16 cellular contexts compared by ENCODE assay signal in the genomic region with DNA sequence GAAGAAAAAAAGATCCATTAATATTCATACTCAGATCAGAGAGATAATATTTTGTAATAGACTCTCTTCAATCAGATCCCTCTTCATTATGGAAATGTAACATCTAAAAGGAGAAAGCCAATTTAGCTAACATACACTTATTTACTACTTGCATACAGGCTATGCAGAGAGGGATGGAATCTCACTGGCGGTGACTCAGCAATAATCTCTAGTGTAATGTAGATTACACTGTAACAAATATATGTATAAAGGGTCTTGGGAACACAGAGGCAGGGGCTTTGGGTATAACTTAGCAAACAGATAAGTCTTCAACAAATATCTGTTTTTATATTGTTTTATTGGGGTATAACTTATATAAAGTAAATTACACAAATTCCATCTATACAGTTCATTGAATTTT.
DNase-seq lines count a peak whose midpoint lies in the region; ATAC-seq and TF ChIP-seq lines count a peak whose summit lies in the region.
"Had no signal": no experiment of that assay in that cellular context is flagged by ENCODE, and none has a peak within 500 bp of the region (broad histone marks: within the 10 kb centered on the region; RNA-seq: fewer than 3 reads in every experiment).

No MANE protein-coding gene starts in this region.

- CTCF ChIA-PET in Caco-2 (lab: Charles Lee): interaction anchor here (0.6 kb wide), 1 partner anchor 729 kb away, joined by 5 read pairs; no protein-coding TSS in a partner anchor

- peaks cover 9% of the 10 kb centered on the region for H3K9me3 Mint-ChIP-seq in Caco-2 (ENCODE audit: unreplicated experiment)

- H3K9ac ChIP-seq in HUES6 (ENCODE audit: low read length): no peak overlapping the region
- H3K9ac ChIP-seq in iPS-20b (ENCODE audit: low read depth, low read length): peak overlapping the region; percentile 47; the same call in 1 of the 2 replicates

- POLR2A ChIA-PET in Caco-2 (lab: Charles Lee): no interaction called here

- H3K27ac ChIP-seq in HUES6 (ENCODE audit: low read depth, low read length) (peak overlapping the region; percentile 79), iPS-20b (ENCODE audit: low read length) (peak overlapping the region; percentile 36)
- H3K27ac ChIP-seq: thoracic aorta had no signal

- no peak for TF ChIP-seq CTCF in Caco-2 (IDR thresholded peaks at IDR 0.05; ENCODE audit: insufficient read depth in 1 of 2, low read depth in 1 of 2, low read length in 1 of 2, severe bottlenecking in 1 of 2, unreplicated experiment in 1 of 2)

- ATAC-seq in HG03135 (IDR thresholded peaks at IDR 0.05; ENCODE audit: unreplicated experiment) (no peak), HG02642 (IDR thresholded peaks at IDR 0.05; ENCODE audit: poor library complexity, unreplicated experiment) (no peak), GM18505 (IDR thresholded peaks at IDR 0.05; ENCODE audit: unreplicated experiment) (no peak)

- H3K27ac Mint-ChIP-seq in Caco-2 (ENCODE audit: unreplicated experiment): peak overlapping the region; percentile 13

- intact Hi-C loops in Caco-2 (cut with micrococcal nuclease; ENCODE audit: unreplicated experiment): no loop called here

- H3K4me3 Mint-ChIP-seq in Caco-2 (ENCODE audit: unreplicated experiment): no peak overlapping the region

- BruUV-seq in Caco-2 (replicated peaks; lab: Mats Ljungman, UMichigan): no TSS peak

- H3K4me1 ChIP-seq in Caco-2 (peaks cover 13% of the 10 kb centered on the region), HUES6 (ENCODE audit: control insufficient read depth, insufficient read depth, low read length) (peaks cover 19% of the 10 kb centered on the region), iPS-20b (ENCODE audit: insufficient read depth, low read length) (peaks cover 13% of the 10 kb centered on the region)
- H3K4me1 ChIP-seq: BE2C had no signal

- no peaks in the 10 kb centered on the region for H3K36me3 ChIP-seq in Caco-2 (ENCODE audit: control insufficient read depth, insufficient read depth, low read length)
- H3K36me3 ChIP-seq in HUES6 (ENCODE audit: control insufficient read depth, insufficient read depth, low read length): peaks cover 46% of the 10 kb centered on the region
- peaks cover 62% of the 10 kb centered on the region for H3K36me3 ChIP-seq in iPS-20b (ENCODE audit: insufficient read depth, low read depth, low read length)
- H3K36me3 ChIP-seq: BE2C, thoracic aorta had no signal

- no peaks in the 10 kb centered on the region for H3K27me3 Mint-ChIP-seq in Caco-2 (ENCODE audit: insufficient read depth, unreplicated experiment)

- H3K4me3 ChIP-seq in Caco-2 (ENCODE audit: low read depth, low read length) (no peak overlapping the region), HUES6 (ENCODE audit: low read depth, low read length) (no peak overlapping the region), iPS-20b (ENCODE audit: low read length) (peak overlapping the region; percentile 8; the same call in 1 of the 2 replicates)
- H3K4me3 ChIP-seq: thoracic aorta had no signal

- no peaks in the 10 kb centered on the region for H3K9me3 ChIP-seq in Caco-2
- no peaks in the 10 kb centered on the region for H3K9me3 ChIP-seq in HUES6 (ENCODE audit: control insufficient read depth, insufficient read depth, low read depth, low read length)
- H3K9me3 ChIP-seq in iPS-20b (ENCODE audit: insufficient read depth, low read depth, low read length): no peaks in the 10 kb centered on the region
- H3K9me3 ChIP-seq: BE2C, thoracic aorta had no signal

- DNase-seq in Caco-2 (no peak), astrocyte of the hippocampus (ENCODE audit: low read depth, low spot score) (peak; percentile 27), putamen (ENCODE audit: low spot score) (no peak)
- DNase-seq: activated CD4-positive, alpha-beta T cell treated with anti-CD3 and anti-CD28 coated beads for 48 hours; activated CD8-positive, alpha-beta memory T cell treated with anti-CD3 and anti-CD28 coated beads, Interleukin-2, amount 50 U/mL, for 4 hours; activated naive CD4-positive, alpha-beta T cell; BE2C; NCI-H2107; nucleus accumbens; stimulated activated CD4-positive, alpha-beta T cell treated with anti-CD3 and anti-CD28 coated beads, Interleukin-2, amount 100 ng/mL, for 24 hours had no signal

- no peaks in the 10 kb centered on the region for H3K27me3 ChIP-seq in Caco-2 (replicated peaks; ENCODE audit: control insufficient read depth, insufficient read depth, low read length)
- H3K27me3 ChIP-seq in HUES6 (ENCODE audit: control insufficient read depth, insufficient read depth, low read length): no peaks in the 10 kb centered on the region
- H3K27me3 ChIP-seq in iPS-20b (ENCODE audit: insufficient read depth, low read length): no peaks in the 10 kb centered on the region

- H3K4me1 Mint-ChIP-seq in Caco-2 (ENCODE audit: low read depth, unreplicated experiment): peaks cover 24% of the 10 kb centered on the region

- TF ChIP-seq POLR2A in GM18505 (IDR thresholded peaks at IDR 0.05; ENCODE audit: borderline replicate concordance, extremely low read depth, insufficient read depth, insufficient read length): no peak

- peaks cover 5% of the 10 kb centered on the region for H3K36me3 Mint-ChIP-seq in Caco-2 (ENCODE audit: insufficient read depth, unreplicated experiment)
